25 cellular contexts compared by ENCODE assay signal in genomic region chr10:132951926-132952325, GRCh38. TPM values are rescaled to one million over a fixed set of nuclear protein-coding genes. Genes with fewer than 3 reads are reported as not detected.
"Had no signal": no experiment of that assay in that cellular context is flagged by ENCODE, and none has a peak within 500 bp of the region (broad histone marks: within the 10 kb centered on the region; RNA-seq: fewer than 3 reads in every experiment).

No MANE protein-coding gene starts in this region.

- H3K4me1 ChIP-seq: prostate gland, right lobe of liver, spleen, testis, tibial nerve, upper lobe of right lung, vagina had no signal

- H3K9me3 Mint-ChIP-seq: endodermal cell; mesothelial cell of epicardium; nephron; stimulated activated naive CD8-positive, alpha-beta T cell treated with anti-CD3 and anti-CD28 coated beads, Interleukin-15, amount 100 ng/mL, for 72 hours had no signal

- H3K79me2 ChIP-seq: hepatocyte, parathyroid adenoma had no signal

- H3K4me1 Mint-ChIP-seq: nephron; stimulated activated naive CD8-positive, alpha-beta T cell treated with anti-CD3 and anti-CD28 coated beads, Interleukin-15, amount 100 ng/mL, for 72 hours had no signal

- H3K4me3 Mint-ChIP-seq: endodermal cell; mesothelial cell of epicardium; nephron; stimulated activated naive B cell treated with anti-CD40 and anti-IgM and Interleukin-4, amounts not matched to agents 10 μg/mL and 1 μg/mL and 100 μg/mL, for 72 hours; stimulated activated naive CD8-positive, alpha-beta T cell treated with anti-CD3 and anti-CD28 coated beads, Interleukin-15, amount 100 ng/mL, for 72 hours had no signal

- H3K4me3 ChIP-seq: coronary artery, hepatocyte, prostate gland, right lobe of liver, spleen, testis, tibial nerve, upper lobe of right lung, vagina had no signal

- H3K9ac ChIP-seq: parathyroid adenoma had no signal

- H3K36me3 Mint-ChIP-seq: mesothelial cell of epicardium; stimulated activated naive B cell treated with anti-CD40 and anti-IgM and Interleukin-4, amounts not matched to agents 10 μg/mL and 1 μg/mL and 100 μg/mL, for 72 hours had no signal

- H3K36me3 ChIP-seq: prostate gland, right lobe of liver, spleen, tibial nerve, upper lobe of right lung, vagina had no signal

- H3K27ac Mint-ChIP-seq: endodermal cell; mesothelial cell of epicardium; nephron; stimulated activated naive B cell treated with anti-CD40 and anti-IgM and Interleukin-4, amounts not matched to agents 10 μg/mL and 1 μg/mL and 100 μg/mL, for 72 hours; stimulated activated naive CD8-positive, alpha-beta T cell treated with anti-CD3 and anti-CD28 coated beads, Interleukin-15, amount 100 ng/mL, for 72 hours had no signal

- H3K9me3 ChIP-seq: prostate gland, right lobe of liver, spleen, testis, tibial nerve, upper lobe of right lung, vagina had no signal

- H3K4me2 ChIP-seq: hepatocyte had no signal

- DNase-seq: effector CD4-positive, alpha-beta T cell; endodermal cell; erythroblast; foreskin melanocyte; head of caudate nucleus; occipital lobe; spleen; stimulated activated CD4-positive, alpha-beta T cell treated with anti-CD3 and anti-CD28 coated beads, Interleukin-15, amount 100 ng/mL, for 24 hours; stimulated activated CD4-positive, alpha-beta T cell treated with anti-CD3 and anti-CD28 coated beads, Interleukin-1b, Interleukin-23, amount 100 ng/mL, for 48 hours; stimulated activated CD4-positive, alpha-beta T cell treated with anti-CD3 and anti-CD28 coated beads, Interleukin-4, amount 100 ng/mL, for 24 hours; stimulated activated naive B cell treated with anti-CD40 and anti-IgM and Interleukin-4, amounts not matched to agents 10 μg/mL and 1 μg/mL and 100 μg/mL, for 72 hours; stimulated activated naive CD8-positive, alpha-beta T cell treated with anti-CD3 and anti-CD28 coated beads, Interleukin-15, amount 100 ng/mL, for 72 hours; testis; upper lobe of right lung had no signal

- H3K27ac ChIP-seq: coronary artery, hepatocyte, parathyroid adenoma, prostate gland, right lobe of liver, spleen, testis, tibial nerve, upper lobe of right lung, vagina had no signal

- H2AFZ ChIP-seq: hepatocyte, parathyroid adenoma had no signal

- H3K27me3 ChIP-seq: testis, vagina had no signal

RNA-seq across cellular contexts. Expression of gene CFAP46, which starts 9.6 kb away (rescaled TPM):
- total RNA-seq: skeletal muscle tissue, subcutaneous adipose tissue, vagina had no signal
